Comparison of ENCODE assay signal across 15 cellular contexts in the genomic region with DNA sequence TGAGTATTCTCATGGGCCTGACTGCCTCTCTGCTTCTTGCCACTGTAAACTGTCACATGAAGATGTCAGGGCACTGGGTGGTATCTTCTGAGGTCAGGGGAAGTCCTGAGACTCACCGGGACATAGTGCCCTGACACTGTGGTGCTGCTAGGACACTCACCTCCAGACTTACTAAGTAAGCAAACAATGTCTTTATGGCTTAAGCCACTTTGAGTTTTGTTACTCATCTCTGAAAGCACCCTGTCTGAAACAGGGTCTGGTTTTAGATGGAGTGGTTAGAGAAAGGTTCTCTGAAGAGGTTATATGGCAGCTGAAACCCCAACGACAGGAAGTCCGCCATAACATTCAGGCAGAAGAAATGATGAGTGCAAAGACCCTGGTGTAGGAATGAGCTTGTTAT. TPM values are rescaled to one million over a fixed set of nuclear protein-coding genes. Genes with fewer than 3 reads are reported as not detected.
DNase-seq lines count a peak whose midpoint lies in the region; ATAC-seq lines count a peak whose summit lies in the region.
"Had no signal": no experiment of that assay in that cellular context is flagged by ENCODE, and none has a peak within 500 bp of the region (broad histone marks: within the 10 kb centered on the region; RNA-seq: fewer than 3 reads in every experiment).

No MANE protein-coding gene starts in this region.

- H3K27me3 Mint-ChIP-seq in natural killer cell treated with Interleukin-12 subunit alpha and Interleukin-12 subunit beta and Interleukin-15 and Interleukin-18, amount 100 ng/mL, for 72 hours = no peaks in the 10 kb centered on the region

- H3K4me1 Mint-ChIP-seq in natural killer cell treated with Interleukin-12 subunit alpha and Interleukin-12 subunit beta and Interleukin-15 and Interleukin-18, amount 100 ng/mL, for 72 hours (ENCODE audit: low read depth in 2 of 2) = peaks cover 0 to 16% of the 10 kb centered on the region in 2 donors

- DNase-seq in DMS53 (lab: John Stamatoyannopoulos, UW) = peak; percentile 55
- DNase-seq in DMS53 treated with DMSO at 0.1 percent for 48 hours (lab: John Stamatoyannopoulos, UW; ENCODE audit: unreplicated experiment) = no peak
- peak; percentile 30 for DNase-seq in HK-2 (ENCODE audit: unreplicated experiment)
- no peak for DNase-seq in natural killer cell treated with Interleukin-12 subunit alpha and Interleukin-12 subunit beta and Interleukin-15 and Interleukin-18, amount 100 ng/mL, for 72 hours (ENCODE audit: low spot score)
- DNase-seq in NCI-H524 (lab: John Stamatoyannopoulos, UW) = no peak
- DNase-seq in HuH-7 (ENCODE audit: low spot score) = no peak
- DNase-seq in NCI-H2171 treated with DMSO at 0.1 percent for 48 hours (lab: John Stamatoyannopoulos, UW) = no peak
- DNase-seq: adrenal gland, dermis blood vessel endothelial cell, NCI-H1436, NCI-H524 treated with DMSO at 0.1 percent for 48 hours, SHP77 treated with DMSO at 0.1 percent for 48 hours had no signal

- peak overlapping the region in 1 of 2 donors; percentile 19 for H3K27ac Mint-ChIP-seq in natural killer cell treated with Interleukin-12 subunit alpha and Interleukin-12 subunit beta and Interleukin-15 and Interleukin-18, amount 100 ng/mL, for 72 hours

- no peaks in the 10 kb centered on the region for H3K9me3 Mint-ChIP-seq in natural killer cell treated with Interleukin-12 subunit alpha and Interleukin-12 subunit beta and Interleukin-15 and Interleukin-18, amount 100 ng/mL, for 72 hours

- H3K36me3 Mint-ChIP-seq in natural killer cell treated with Interleukin-12 subunit alpha and Interleukin-12 subunit beta and Interleukin-15 and Interleukin-18, amount 100 ng/mL, for 72 hours = no peaks in the 10 kb centered on the region

- ATAC-seq in GM21529 (IDR thresholded peaks at IDR 0.05; ENCODE audit: unreplicated experiment) = peak; percentile 55
- peak; percentile 45 to 80 for ATAC-seq in natural killer cell treated with Interleukin-12 subunit alpha and Interleukin-12 subunit beta and Interleukin-15 and Interleukin-18, amount 100 ng/mL, for 72 hours

- no peak overlapping the region for H3K4me3 Mint-ChIP-seq in natural killer cell treated with Interleukin-12 subunit alpha and Interleukin-12 subunit beta and Interleukin-15 and Interleukin-18, amount 100 ng/mL, for 72 hours

RNA-seq across cellular contexts. Expression of gene GPR19, which starts 22.7 kb away (rescaled TPM):
- total RNA-seq in natural killer cell treated with Interleukin-12 subunit alpha and Interleukin-12 subunit beta and Interleukin-15 and Interleukin-18, amount 100 ng/mL, for 72 hours = 1 to 10 TPM; 6.4 to 9.9 TPM
- total RNA-seq: posterior vena cava, subcutaneous adipose tissue had no signal

RNA-seq across cellular contexts. Expression of gene CDKN1B, which starts 43.9 kb away (rescaled TPM):
- 10 to 100 TPM; 24.6 to 38.1 TPM for total RNA-seq in natural killer cell treated with Interleukin-12 subunit alpha and Interleukin-12 subunit beta and Interleukin-15 and Interleukin-18, amount 100 ng/mL, for 72 hours

Comparison
In these comparisons a context has a peak if more than half of its experiments do, and no peak if none do; other contexts are left out.
1. DNase-seq: peak in DMS53 (single experiment) and HK-2 (single experiment); none in DMS53 treated with DMSO at 0.1 percent for 48 hours (single experiment), natural killer cell treated with Interleukin-12 subunit alpha and Interleukin-12 subunit beta and Interleukin-15 and Interleukin-18, amount 100 ng/mL, for 72 hours (single experiment), NCI-H524 (0 of 2), HuH-7 (single experiment) and NCI-H2171 treated with DMSO at 0.1 percent for 48 hours (single experiment).